In the genomic region with DNA sequence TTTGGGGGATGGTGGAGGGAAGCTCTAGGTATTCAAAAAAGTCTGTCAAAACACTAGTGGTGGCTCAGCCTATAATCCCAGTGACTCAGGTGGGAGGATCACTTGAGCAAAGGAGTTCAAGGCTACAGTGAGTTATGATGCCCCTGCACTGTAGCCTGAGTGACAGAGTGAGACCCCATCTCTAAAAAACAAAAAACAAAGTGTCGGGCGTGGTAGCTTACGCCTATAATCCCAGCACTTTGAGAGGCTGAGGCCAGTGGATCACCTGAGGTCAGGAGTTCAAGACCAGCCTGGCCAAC, we compare ENCODE assay signal across 1 cellular context.
TF ChIP-seq lines count a peak whose summit lies in the region.

No MANE protein-coding gene starts in this region.

TF ChIP-seq in WTC11, 78 proteins besides CTCF, POLR2A, EP300 and RAD21 (continued from another document):
- TF ChIP-seq, protein P1, sequence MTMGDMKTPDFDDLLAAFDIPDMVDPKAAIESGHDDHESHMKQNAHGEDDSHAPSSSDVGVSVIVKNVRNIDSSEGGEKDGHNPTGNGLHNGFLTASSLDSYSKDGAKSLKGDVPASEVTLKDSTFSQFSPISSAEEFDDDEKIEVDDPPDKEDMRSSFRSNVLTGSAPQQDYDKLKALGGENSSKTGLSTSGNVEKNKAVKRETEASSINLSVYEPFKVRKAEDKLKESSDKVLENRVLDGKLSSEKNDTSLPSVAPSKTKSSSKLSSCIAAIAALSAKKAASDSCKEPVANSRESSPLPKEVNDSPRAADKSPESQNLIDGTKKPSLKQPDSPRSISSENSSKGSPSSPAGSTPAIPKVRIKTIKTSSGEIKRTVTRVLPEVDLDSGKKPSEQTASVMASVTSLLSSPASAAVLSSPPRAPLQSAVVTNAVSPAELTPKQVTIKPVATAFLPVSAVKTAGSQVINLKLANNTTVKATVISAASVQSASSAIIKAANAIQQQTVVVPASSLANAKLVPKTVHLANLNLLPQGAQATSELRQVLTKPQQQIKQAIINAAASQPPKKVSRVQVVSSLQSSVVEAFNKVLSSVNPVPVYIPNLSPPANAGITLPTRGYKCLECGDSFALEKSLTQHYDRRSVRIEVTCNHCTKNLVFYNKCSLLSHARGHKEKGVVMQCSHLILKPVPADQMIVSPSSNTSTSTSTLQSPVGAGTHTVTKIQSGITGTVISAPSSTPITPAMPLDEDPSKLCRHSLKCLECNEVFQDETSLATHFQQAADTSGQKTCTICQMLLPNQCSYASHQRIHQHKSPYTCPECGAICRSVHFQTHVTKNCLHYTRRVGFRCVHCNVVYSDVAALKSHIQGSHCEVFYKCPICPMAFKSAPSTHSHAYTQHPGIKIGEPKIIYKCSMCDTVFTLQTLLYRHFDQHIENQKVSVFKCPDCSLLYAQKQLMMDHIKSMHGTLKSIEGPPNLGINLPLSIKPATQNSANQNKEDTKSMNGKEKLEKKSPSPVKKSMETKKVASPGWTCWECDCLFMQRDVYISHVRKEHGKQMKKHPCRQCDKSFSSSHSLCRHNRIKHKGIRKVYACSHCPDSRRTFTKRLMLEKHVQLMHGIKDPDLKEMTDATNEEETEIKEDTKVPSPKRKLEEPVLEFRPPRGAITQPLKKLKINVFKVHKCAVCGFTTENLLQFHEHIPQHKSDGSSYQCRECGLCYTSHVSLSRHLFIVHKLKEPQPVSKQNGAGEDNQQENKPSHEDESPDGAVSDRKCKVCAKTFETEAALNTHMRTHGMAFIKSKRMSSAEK (CRISPR knock-in tag; IDR thresholded peaks at IDR 0.05; ENCODE audit: borderline replicate concordance), result no peak
- TF ChIP-seq NR2C2 (CRISPR knock-in tag; IDR thresholded peaks at IDR 0.05), result no peak
- no peak for TF ChIP-seq ZNF121 (CRISPR knock-in tag; IDR thresholded peaks at IDR 0.05)
- TF ChIP-seq, protein P2, sequence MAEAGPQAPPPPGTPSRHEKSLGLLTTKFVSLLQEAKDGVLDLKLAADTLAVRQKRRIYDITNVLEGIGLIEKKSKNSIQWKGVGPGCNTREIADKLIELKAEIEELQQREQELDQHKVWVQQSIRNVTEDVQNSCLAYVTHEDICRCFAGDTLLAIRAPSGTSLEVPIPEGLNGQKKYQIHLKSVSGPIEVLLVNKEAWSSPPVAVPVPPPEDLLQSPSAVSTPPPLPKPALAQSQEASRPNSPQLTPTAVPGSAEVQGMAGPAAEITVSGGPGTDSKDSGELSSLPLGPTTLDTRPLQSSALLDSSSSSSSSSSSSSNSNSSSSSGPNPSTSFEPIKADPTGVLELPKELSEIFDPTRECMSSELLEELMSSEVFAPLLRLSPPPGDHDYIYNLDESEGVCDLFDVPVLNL (CRISPR knock-in tag; IDR thresholded peaks at IDR 0.05; ENCODE audit: borderline replicate concordance, low read depth), result no peak
- TF ChIP-seq, protein P3, sequence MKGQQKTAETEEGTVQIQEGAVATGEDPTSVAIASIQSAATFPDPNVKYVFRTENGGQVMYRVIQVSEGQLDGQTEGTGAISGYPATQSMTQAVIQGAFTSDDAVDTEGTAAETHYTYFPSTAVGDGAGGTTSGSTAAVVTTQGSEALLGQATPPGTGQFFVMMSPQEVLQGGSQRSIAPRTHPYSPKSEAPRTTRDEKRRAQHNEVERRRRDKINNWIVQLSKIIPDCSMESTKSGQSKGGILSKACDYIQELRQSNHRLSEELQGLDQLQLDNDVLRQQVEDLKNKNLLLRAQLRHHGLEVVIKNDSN (CRISPR knock-in tag; IDR thresholded peaks at IDR 0.05), result no peak
- TF ChIP-seq, protein P4, sequence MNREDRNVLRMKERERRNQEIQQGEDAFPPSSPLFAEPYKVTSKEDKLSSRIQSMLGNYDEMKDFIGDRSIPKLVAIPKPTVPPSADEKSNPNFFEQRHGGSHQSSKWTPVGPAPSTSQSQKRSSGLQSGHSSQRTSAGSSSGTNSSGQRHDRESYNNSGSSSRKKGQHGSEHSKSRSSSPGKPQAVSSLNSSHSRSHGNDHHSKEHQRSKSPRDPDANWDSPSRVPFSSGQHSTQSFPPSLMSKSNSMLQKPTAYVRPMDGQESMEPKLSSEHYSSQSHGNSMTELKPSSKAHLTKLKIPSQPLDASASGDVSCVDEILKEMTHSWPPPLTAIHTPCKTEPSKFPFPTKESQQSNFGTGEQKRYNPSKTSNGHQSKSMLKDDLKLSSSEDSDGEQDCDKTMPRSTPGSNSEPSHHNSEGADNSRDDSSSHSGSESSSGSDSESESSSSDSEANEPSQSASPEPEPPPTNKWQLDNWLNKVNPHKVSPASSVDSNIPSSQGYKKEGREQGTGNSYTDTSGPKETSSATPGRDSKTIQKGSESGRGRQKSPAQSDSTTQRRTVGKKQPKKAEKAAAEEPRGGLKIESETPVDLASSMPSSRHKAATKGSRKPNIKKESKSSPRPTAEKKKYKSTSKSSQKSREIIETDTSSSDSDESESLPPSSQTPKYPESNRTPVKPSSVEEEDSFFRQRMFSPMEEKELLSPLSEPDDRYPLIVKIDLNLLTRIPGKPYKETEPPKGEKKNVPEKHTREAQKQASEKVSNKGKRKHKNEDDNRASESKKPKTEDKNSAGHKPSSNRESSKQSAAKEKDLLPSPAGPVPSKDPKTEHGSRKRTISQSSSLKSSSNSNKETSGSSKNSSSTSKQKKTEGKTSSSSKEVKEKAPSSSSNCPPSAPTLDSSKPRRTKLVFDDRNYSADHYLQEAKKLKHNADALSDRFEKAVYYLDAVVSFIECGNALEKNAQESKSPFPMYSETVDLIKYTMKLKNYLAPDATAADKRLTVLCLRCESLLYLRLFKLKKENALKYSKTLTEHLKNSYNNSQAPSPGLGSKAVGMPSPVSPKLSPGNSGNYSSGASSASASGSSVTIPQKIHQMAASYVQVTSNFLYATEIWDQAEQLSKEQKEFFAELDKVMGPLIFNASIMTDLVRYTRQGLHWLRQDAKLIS (CRISPR knock-in tag; IDR thresholded peaks at IDR 0.05; ENCODE audit: borderline replicate concordance), result no peak
- TF ChIP-seq, protein P5, sequence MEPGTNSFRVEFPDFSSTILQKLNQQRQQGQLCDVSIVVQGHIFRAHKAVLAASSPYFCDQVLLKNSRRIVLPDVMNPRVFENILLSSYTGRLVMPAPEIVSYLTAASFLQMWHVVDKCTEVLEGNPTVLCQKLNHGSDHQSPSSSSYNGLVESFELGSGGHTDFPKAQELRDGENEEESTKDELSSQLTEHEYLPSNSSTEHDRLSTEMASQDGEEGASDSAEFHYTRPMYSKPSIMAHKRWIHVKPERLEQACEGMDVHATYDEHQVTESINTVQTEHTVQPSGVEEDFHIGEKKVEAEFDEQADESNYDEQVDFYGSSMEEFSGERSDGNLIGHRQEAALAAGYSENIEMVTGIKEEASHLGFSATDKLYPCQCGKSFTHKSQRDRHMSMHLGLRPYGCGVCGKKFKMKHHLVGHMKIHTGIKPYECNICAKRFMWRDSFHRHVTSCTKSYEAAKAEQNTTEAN (CRISPR knock-in tag; IDR thresholded peaks at IDR 0.05), result no peak
- no peak for TF ChIP-seq SOX15 (CRISPR knock-in tag; IDR thresholded peaks at IDR 0.05)
- TF ChIP-seq HMGA2 (CRISPR knock-in tag; IDR thresholded peaks at IDR 0.05), result no peak
- no peak for TF ChIP-seq ZNF219 (CRISPR knock-in tag; IDR thresholded peaks at IDR 0.05; ENCODE audit: borderline replicate concordance)
- TF ChIP-seq, protein P6, sequence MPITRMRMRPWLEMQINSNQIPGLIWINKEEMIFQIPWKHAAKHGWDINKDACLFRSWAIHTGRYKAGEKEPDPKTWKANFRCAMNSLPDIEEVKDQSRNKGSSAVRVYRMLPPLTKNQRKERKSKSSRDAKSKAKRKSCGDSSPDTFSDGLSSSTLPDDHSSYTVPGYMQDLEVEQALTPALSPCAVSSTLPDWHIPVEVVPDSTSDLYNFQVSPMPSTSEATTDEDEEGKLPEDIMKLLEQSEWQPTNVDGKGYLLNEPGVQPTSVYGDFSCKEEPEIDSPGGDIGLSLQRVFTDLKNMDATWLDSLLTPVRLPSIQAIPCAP (CRISPR knock-in tag; IDR thresholded peaks at IDR 0.05), result no peak
